Comparison of ENCODE assay signal across 1 cellular context in the genomic region with DNA sequence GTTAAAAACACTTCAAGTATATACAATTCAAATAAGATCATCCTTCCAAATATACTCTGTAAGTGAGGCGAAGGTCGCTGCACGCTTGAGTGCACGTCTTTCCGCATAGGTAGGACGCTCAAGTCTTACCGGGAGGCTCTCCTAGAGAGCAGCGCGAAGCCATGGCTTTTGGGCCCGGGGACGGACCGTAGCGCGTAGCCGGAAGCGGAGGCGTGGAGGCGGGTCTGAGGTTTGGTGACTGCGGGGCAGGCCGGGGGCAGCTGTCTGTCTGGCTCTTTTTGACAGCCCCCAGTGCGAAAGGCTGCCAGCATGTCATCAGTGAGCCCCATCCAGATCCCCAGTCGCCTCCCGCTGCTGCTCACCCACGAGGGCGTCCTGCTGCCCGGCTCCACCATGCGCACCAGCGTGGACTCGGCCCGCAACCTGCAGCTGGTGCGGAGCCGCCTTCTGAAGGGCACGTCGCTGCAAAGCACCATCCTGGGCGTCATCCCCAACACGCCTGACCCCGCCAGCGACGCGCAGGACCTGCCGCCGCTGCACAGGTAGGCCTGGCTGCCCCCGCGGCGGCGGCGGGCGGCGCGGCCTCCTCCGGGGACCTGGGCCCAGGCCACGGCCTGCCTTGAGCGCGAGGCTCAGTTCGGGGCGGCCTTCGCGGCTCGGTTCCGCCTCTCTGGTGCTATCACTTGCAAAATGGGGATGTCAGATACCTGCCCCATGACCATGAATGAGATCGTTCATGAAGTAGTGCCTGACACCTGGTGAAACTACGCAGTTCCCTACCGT.
TF ChIP-seq lines count a peak whose summit lies in the region.

A gene with protein sequence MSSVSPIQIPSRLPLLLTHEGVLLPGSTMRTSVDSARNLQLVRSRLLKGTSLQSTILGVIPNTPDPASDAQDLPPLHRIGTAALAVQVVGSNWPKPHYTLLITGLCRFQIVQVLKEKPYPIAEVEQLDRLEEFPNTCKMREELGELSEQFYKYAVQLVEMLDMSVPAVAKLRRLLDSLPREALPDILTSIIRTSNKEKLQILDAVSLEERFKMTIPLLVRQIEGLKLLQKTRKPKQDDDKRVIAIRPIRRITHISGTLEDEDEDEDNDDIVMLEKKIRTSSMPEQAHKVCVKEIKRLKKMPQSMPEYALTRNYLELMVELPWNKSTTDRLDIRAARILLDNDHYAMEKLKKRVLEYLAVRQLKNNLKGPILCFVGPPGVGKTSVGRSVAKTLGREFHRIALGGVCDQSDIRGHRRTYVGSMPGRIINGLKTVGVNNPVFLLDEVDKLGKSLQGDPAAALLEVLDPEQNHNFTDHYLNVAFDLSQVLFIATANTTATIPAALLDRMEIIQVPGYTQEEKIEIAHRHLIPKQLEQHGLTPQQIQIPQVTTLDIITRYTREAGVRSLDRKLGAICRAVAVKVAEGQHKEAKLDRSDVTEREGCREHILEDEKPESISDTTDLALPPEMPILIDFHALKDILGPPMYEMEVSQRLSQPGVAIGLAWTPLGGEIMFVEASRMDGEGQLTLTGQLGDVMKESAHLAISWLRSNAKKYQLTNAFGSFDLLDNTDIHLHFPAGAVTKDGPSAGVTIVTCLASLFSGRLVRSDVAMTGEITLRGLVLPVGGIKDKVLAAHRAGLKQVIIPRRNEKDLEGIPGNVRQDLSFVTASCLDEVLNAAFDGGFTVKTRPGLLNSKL (plus strand): TSS at position 221 of the 783 bp plus-strand sequence. CDS start 89 bp downstream, at position 310.

TF ChIP-seq in HepG2, 621 proteins besides CTCF, POLR2A, EP300 and RAD21 (continued from another document and continues in another):
- TF ChIP-seq, protein P1, sequence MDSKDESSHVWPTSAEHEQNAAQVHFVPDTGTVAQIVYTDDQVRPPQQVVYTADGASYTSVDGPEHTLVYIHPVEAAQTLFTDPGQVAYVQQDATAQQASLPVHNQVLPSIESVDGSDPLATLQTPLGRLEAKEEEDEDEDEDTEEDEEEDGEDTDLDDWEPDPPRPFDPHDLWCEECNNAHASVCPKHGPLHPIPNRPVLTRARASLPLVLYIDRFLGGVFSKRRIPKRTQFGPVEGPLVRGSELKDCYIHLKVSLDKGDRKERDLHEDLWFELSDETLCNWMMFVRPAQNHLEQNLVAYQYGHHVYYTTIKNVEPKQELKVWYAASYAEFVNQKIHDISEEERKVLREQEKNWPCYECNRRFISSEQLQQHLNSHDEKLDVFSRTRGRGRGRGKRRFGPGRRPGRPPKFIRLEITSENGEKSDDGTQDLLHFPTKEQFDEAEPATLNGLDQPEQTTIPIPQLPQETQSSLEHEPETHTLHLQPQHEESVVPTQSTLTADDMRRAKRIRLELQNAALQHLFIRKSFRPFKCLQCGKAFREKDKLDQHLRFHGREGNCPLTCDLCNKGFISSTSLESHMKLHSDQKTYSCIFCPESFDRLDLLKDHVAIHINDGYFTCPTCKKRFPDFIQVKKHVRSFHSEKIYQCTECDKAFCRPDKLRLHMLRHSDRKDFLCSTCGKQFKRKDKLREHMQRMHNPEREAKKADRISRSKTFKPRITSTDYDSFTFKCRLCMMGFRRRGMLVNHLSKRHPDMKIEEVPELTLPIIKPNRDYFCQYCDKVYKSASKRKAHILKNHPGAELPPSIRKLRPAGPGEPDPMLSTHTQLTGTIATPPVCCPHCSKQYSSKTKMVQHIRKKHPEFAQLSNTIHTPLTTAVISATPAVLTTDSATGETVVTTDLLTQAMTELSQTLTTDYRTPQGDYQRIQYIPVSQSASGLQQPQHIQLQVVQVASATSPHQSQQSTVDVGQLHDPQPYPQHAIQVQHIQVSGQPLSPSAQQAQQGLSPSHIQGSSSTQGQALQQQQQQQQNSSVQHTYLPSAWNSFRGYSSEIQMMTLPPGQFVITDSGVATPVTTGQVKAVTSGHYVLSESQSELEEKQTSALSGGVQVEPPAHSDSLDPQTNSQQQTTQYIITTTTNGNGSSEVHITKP (CRISPR knock-in tag; IDR thresholded peaks at IDR 0.05; ENCODE audit: low read depth): peak; percentile 84
- TF ChIP-seq CENPT (CRISPR knock-in tag; IDR thresholded peaks at IDR 0.05; ENCODE audit: low read depth) (peak; percentile 33; the same call in 1 of the 2 replicates), POLR2G (IDR thresholded peaks at IDR 0.05; ENCODE audit: low read depth, low read length) (peak; percentile 94), ATRX (CRISPR knock-in tag; IDR thresholded peaks at IDR 0.05; ENCODE audit: borderline replicate concordance) (no peak), MBNL3 (CRISPR knock-in tag; conservative IDR thresholded peaks at IDR 0.05) (no peak), RXRA (CRISPR knock-in tag; IDR thresholded peaks at IDR 0.05) (peak; percentile 85), ZNF264 (CRISPR knock-in tag; IDR thresholded peaks at IDR 0.05) (0 out of 2 replicates have a peak, but pooled peaks have one; percentile 57), ZNF33B (CRISPR knock-in tag; IDR thresholded peaks at IDR 0.05) (0 out of 2 replicates have a peak, but pooled peaks have one; percentile 62), NCOA2 (CRISPR knock-in tag; IDR thresholded peaks at IDR 0.05) (peak; percentile 47; the same call in 1 of the 2 replicates), ZNF33A (CRISPR knock-in tag; IDR thresholded peaks at IDR 0.05; ENCODE audit: borderline replicate concordance) (0 out of 2 replicates have a peak, but pooled peaks have one; percentile 30), ZNF75D (CRISPR knock-in tag; IDR thresholded peaks at IDR 0.05; ENCODE audit: borderline replicate concordance) (no peak), TAF1 (CRISPR knock-in tag; IDR thresholded peaks at IDR 0.05) (peak; percentile 88), RFX1 (IDR thresholded peaks at IDR 0.05) (no peak), TBX2 (CRISPR knock-in tag; IDR thresholded peaks at IDR 0.05; ENCODE audit: borderline replicate concordance) (peak; percentile 96), GABPB1 (CRISPR knock-in tag; IDR thresholded peaks at IDR 0.05) (peak; percentile 99), SNRNP70 (IDR thresholded peaks at IDR 0.05; ENCODE audit: low read depth, low read length) (no peak), ZNF562 (CRISPR knock-in tag; IDR thresholded peaks at IDR 0.05; ENCODE audit: borderline replicate concordance) (no peak), ZNF549 (CRISPR knock-in tag; IDR thresholded peaks at IDR 0.05) (no peak), ZFAT (CRISPR knock-in tag; conservative IDR thresholded peaks at IDR 0.05) (peak; percentile 84; the same call in 1 of the 2 replicates), HOXA5 (CRISPR knock-in tag; IDR thresholded peaks at IDR 0.05) (peak; percentile 89; the same call in 1 of the 2 replicates), ZNF567 (CRISPR knock-in tag; IDR thresholded peaks at IDR 0.05; ENCODE audit: borderline replicate concordance) (no peak), ZNF644 (CRISPR knock-in tag; IDR thresholded peaks at IDR 0.05; ENCODE audit: low read depth) (peak; percentile 78), ZNF205 (CRISPR knock-in tag; IDR thresholded peaks at IDR 0.05) (peak; percentile 94), HMG20A (CRISPR knock-in tag; IDR thresholded peaks at IDR 0.05; ENCODE audit: borderline replicate concordance) (peak; percentile 59; the same call in 1 of the 2 replicates), ZNF709 (CRISPR knock-in tag; IDR thresholded peaks at IDR 0.05) (peak; percentile 96), GFI1 (CRISPR knock-in tag; IDR thresholded peaks at IDR 0.05; ENCODE audit: borderline replicate concordance) (peak; percentile 64; the same call in 1 of the 2 replicates), ZNF737 (CRISPR knock-in tag; IDR thresholded peaks at IDR 0.05; ENCODE audit: borderline replicate concordance) (peak; percentile 46; the same call in 1 of the 2 replicates)
- TF ChIP-seq, protein P2, sequence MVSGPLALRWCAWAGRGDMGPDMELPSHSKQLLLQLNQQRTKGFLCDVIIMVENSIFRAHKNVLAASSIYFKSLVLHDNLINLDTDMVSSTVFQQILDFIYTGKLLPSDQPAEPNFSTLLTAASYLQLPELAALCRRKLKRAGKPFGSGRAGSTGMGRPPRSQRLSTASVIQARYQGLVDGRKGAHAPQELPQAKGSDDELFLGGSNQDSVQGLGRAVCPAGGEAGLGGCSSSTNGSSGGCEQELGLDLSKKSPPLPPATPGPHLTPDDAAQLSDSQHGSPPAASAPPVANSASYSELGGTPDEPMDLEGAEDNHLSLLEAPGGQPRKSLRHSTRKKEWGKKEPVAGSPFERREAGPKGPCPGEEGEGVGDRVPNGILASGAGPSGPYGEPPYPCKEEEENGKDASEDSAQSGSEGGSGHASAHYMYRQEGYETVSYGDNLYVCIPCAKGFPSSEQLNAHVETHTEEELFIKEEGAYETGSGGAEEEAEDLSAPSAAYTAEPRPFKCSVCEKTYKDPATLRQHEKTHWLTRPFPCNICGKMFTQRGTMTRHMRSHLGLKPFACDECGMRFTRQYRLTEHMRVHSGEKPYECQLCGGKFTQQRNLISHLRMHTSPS (CRISPR knock-in tag; IDR thresholded peaks at IDR 0.05; ENCODE audit: low read depth): no peak; the same call in none of the 2 replicates
- TF ChIP-seq, protein P3, sequence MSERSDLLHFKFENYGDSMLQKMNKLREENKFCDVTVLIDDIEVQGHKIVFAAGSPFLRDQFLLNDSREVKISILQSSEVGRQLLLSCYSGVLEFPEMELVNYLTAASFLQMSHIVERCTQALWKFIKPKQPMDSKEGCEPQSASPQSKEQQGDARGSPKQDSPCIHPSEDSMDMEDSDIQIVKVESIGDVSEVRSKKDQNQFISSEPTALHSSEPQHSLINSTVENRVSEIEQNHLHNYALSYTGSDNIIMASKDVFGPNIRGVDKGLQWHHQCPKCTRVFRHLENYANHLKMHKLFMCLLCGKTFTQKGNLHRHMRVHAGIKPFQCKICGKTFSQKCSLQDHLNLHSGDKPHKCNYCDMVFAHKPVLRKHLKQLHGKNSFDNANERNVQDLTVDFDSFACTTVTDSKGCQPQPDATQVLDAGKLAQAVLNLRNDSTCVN (CRISPR knock-in tag; IDR thresholded peaks at IDR 0.05; ENCODE audit: borderline replicate concordance): peak; percentile 93; the same call in 1 of the 2 replicates
- TF ChIP-seq, protein P4, sequence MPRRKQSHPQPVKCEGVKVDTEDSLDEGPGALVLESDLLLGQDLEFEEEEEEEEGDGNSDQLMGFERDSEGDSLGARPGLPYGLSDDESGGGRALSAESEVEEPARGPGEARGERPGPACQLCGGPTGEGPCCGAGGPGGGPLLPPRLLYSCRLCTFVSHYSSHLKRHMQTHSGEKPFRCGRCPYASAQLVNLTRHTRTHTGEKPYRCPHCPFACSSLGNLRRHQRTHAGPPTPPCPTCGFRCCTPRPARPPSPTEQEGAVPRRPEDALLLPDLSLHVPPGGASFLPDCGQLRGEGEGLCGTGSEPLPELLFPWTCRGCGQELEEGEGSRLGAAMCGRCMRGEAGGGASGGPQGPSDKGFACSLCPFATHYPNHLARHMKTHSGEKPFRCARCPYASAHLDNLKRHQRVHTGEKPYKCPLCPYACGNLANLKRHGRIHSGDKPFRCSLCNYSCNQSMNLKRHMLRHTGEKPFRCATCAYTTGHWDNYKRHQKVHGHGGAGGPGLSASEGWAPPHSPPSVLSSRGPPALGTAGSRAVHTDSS (CRISPR knock-in tag; conservative IDR thresholded peaks at IDR 0.05): peak; percentile 19; the same call in 1 of the 2 replicates
- TF ChIP-seq, protein P5, sequence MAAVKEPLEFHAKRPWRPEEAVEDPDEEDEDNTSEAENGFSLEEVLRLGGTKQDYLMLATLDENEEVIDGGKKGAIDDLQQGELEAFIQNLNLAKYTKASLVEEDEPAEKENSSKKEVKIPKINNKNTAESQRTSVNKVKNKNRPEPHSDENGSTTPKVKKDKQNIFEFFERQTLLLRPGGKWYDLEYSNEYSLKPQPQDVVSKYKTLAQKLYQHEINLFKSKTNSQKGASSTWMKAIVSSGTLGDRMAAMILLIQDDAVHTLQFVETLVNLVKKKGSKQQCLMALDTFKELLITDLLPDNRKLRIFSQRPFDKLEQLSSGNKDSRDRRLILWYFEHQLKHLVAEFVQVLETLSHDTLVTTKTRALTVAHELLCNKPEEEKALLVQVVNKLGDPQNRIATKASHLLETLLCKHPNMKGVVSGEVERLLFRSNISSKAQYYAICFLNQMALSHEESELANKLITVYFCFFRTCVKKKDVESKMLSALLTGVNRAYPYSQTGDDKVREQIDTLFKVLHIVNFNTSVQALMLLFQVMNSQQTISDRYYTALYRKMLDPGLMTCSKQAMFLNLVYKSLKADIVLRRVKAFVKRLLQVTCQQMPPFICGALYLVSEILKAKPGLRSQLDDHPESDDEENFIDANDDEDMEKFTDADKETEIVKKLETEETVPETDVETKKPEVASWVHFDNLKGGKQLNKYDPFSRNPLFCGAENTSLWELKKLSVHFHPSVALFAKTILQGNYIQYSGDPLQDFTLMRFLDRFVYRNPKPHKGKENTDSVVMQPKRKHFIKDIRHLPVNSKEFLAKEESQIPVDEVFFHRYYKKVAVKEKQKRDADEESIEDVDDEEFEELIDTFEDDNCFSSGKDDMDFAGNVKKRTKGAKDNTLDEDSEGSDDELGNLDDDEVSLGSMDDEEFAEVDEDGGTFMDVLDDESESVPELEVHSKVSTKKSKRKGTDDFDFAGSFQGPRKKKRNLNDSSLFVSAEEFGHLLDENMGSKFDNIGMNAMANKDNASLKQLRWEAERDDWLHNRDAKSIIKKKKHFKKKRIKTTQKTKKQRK (IDR thresholded peaks at IDR 0.05; ENCODE audit: low read length): no peak
- TF ChIP-seq, protein P6, sequence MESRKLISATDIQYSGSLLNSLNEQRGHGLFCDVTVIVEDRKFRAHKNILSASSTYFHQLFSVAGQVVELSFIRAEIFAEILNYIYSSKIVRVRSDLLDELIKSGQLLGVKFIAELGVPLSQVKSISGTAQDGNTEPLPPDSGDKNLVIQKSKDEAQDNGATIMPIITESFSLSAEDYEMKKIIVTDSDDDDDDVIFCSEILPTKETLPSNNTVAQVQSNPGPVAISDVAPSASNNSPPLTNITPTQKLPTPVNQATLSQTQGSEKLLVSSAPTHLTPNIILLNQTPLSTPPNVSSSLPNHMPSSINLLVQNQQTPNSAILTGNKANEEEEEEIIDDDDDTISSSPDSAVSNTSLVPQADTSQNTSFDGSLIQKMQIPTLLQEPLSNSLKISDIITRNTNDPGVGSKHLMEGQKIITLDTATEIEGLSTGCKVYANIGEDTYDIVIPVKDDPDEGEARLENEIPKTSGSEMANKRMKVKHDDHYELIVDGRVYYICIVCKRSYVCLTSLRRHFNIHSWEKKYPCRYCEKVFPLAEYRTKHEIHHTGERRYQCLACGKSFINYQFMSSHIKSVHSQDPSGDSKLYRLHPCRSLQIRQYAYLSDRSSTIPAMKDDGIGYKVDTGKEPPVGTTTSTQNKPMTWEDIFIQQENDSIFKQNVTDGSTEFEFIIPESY (CRISPR knock-in tag; IDR thresholded peaks at IDR 0.05): peak; percentile 64
- TF ChIP-seq, protein P7, sequence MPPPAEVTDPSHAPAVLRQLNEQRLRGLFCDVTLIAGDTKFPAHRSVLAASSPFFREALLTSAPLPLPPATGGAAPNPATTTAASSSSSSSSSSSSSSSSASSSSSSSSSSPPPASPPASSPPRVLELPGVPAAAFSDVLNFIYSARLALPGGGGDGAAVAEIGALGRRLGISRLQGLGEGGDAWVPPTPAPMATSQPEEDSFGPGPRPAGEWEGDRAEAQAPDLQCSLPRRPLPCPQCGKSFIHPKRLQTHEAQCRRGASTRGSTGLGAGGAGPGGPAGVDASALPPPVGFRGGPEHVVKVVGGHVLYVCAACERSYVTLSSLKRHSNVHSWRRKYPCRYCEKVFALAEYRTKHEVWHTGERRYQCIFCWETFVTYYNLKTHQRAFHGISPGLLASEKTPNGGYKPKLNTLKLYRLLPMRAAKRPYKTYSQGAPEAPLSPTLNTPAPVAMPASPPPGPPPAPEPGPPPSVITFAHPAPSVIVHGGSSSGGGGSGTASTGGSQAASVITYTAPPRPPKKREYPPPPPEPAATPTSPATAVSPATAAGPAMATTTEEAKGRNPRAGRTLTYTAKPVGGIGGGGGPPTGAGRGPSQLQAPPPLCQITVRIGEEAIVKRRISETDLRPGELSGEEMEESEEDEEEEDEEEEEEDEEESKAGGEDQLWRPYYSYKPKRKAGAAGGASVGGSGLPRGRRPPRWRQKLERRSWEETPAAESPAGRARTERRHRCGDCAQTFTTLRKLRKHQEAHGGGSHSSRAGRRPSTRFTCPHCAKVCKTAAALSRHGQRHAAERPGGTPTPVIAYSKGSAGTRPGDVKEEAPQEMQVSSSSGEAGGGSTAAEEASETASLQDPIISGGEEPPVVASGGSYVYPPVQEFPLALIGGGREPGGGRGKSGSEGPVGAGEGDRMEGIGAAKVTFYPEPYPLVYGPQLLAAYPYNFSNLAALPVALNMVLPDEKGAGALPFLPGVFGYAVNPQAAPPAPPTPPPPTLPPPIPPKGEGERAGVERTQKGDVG (CRISPR knock-in tag; IDR thresholded peaks at IDR 0.05; ENCODE audit: borderline replicate concordance): no peak
